In genomic region chr7:123719481-123719806, GRCh38 we compare ENCODE assay signal across 18 cellular contexts. TPM values are rescaled to one million over a fixed set of nuclear protein-coding genes. Genes with fewer than 3 reads are reported as not detected.
A peak's percentile ranks its signal among the peaks of the same experiment; 100 is the strongest.
DNase-seq lines count a peak whose midpoint lies in the region; ATAC-seq, FAIRE-seq and TF ChIP-seq lines count a peak whose summit lies in the region.
"Had no signal": no experiment of that assay in that cellular context is flagged by ENCODE, and none has a peak within 500 bp of the region (broad histone marks: within the 10 kb centered on the region; RNA-seq: fewer than 3 reads in every experiment).

No MANE protein-coding gene starts in this region.

- peak; percentile 29; the same call in 1 of the 2 replicates for TF ChIP-seq EP300 in K562 (IDR thresholded peaks at IDR 0.05; ENCODE audit: low read length)

- TF ChIP-seq CTCF in DND-41 (IDR thresholded peaks at IDR 0.05; ENCODE audit: borderline replicate concordance, extremely low read depth, low read length, poor library complexity, severe bottlenecking) = no peak
- TF ChIP-seq CTCF in K562 (IDR thresholded peaks at IDR 0.05 in 2 of 3, conservative IDR thresholded peaks at IDR 0.05 in 1 of 3; ENCODE audit: insufficient read depth in 2 of 3, low read depth in 1 of 3, low read length in 3 of 3) = no peak
- no peak for TF ChIP-seq CTCF in left lung (IDR thresholded peaks at IDR 0.05)
- TF ChIP-seq CTCF in foreskin fibroblast (IDR thresholded peaks at IDR 0.05; ENCODE audit: low read depth, low read length) = no peak
- no peak for TF ChIP-seq CTCF in ascending aorta (IDR thresholded peaks at IDR 0.05)

- H3K9me1 ChIP-seq in K562 (ENCODE audit: control insufficient read depth, insufficient read depth, low read length) = no peaks in the 10 kb centered on the region

- H3K79me2 ChIP-seq in DND-41 (ENCODE audit: insufficient read depth, low read length) = peaks cover 99% of the 10 kb centered on the region
- H3K79me2 ChIP-seq in K562 (ENCODE audit: control insufficient read depth, insufficient read depth, low read length) = peaks cover 100% of the 10 kb centered on the region

- H3K36me3 Mint-ChIP-seq in CD4-positive, alpha-beta memory T cell = peaks cover 0 to 5% of the 10 kb centered on the region in 2 donors

- H3K36me3 ChIP-seq in DND-41 (ENCODE audit: insufficient read depth, low read length) (peaks cover 7% of the 10 kb centered on the region), K562 (ENCODE audit: control insufficient read depth, insufficient read depth, low read length) (peaks cover 9% of the 10 kb centered on the region; the same call in 2 of the 3 replicates), left lung (no peaks in the 10 kb centered on the region), ascending aorta (no peaks in the 10 kb centered on the region)
- H3K36me3 ChIP-seq in CD4-positive, alpha-beta memory T cell (ENCODE audit: insufficient read depth, low read length) = no peaks in the 10 kb centered on the region
- H3K36me3 ChIP-seq: upper lobe of left lung had no signal

- peaks cover 56% of the 10 kb centered on the region for H3K4me1 ChIP-seq in DND-41 (ENCODE audit: insufficient read depth, low read length)
- peaks cover 0 to 24% of the 10 kb centered on the region in 2 experiments; a peak in 4 of 5 replicates for H3K4me1 ChIP-seq in K562 (replicated peaks in 1 of 2; ENCODE audit: control insufficient read depth in 2 of 2, insufficient read depth in 2 of 2, low read length in 2 of 2)
- peaks cover 0 to 52% of the 10 kb centered on the region in 2 donors for H3K4me1 ChIP-seq in left lung
- peaks cover 23% of the 10 kb centered on the region for H3K4me1 ChIP-seq in CD4-positive, alpha-beta memory T cell (ENCODE audit: insufficient read depth, low read length)
- peaks cover 0 to 31% of the 10 kb centered on the region in 2 donors for H3K4me1 ChIP-seq in ascending aorta

- no peak for TF ChIP-seq RAD21 in K562 (CRISPR knock-in tag; conservative IDR thresholded peaks at IDR 0.05 in 1 of 2, IDR thresholded peaks at IDR 0.05 in 1 of 2)

- peak overlapping the region in 1 of 7 donors; percentile 53 for H3K27ac Mint-ChIP-seq in CD4-positive, alpha-beta memory T cell
- H3K27ac Mint-ChIP-seq: activated naive CD4-positive, alpha-beta T cell treated with anti-CD3 and anti-CD28 coated beads for 36 hours; HFFc6 had no signal

- in situ Hi-C loops in K562 (cut with MboI) = no loop called here

- H2AFZ ChIP-seq in DND-41 (ENCODE audit: low read depth, low read length) (no peak overlapping the region), K562 (ENCODE audit: low read depth, low read length) (no peak overlapping the region)
- H2AFZ ChIP-seq: PC-9 had no signal

- DNase-seq in DND-41 (no peak), K562 (ENCODE audit: extremely low read depth in 1 of 4, low spot score in 3 of 4) (peak in 2 of 4 experiments; percentile 40 to 78), left lung (no peak), NCI-H82 treated with DMSO at 0.1 percent for 48 hours (lab: John Stamatoyannopoulos, UW; ENCODE audit: unreplicated experiment) (no peak), foreskin fibroblast (no peak), ascending aorta (ENCODE audit: low spot score in 2 of 2) (no peak)
- DNase-seq in Jurkat, Clone E6-1 (ENCODE audit: low read depth, low spot score) = no peak
- no peak for DNase-seq in CD4-positive, alpha-beta memory T cell
- DNase-seq: activated naive CD4-positive, alpha-beta T cell treated with anti-CD3 and anti-CD28 coated beads for 36 hours; DMS153; effector CD4-positive, alpha-beta T cell; HFFc6; NCI-H2029 treated with DMSO at 0.1 percent for 48 hours; PC-9; posterior cingulate gyrus; small intestine; upper lobe of left lung had no signal

- no TSS peak for BruUV-seq in K562 (replicated peaks; lab: Mats Ljungman, UMichigan)

- no peak overlapping the region for H3K4me2 ChIP-seq in DND-41 (ENCODE audit: insufficient read depth, low read length)
- H3K4me2 ChIP-seq in K562 (ENCODE audit: insufficient read depth, low read length) = peak overlapping the region; percentile 64
- H3K4me2 ChIP-seq: PC-9 had no signal

- intact Hi-C loops in K562 (cut with micrococcal nuclease) (no loop called here), left lung (cut with DNase I) (no loop called here), ascending aorta (cut with DNase I) (no loop called here)
- intact Hi-C loops in CD4-positive, alpha-beta memory T cell (cut with micrococcal nuclease) = no loop called here

- POLR2A ChIA-PET in K562 (lab: Yijun Ruan, JAX) = interaction anchor here (0.7 to 1.3 kb wide), 5 partner anchors 20 to 1222 kb away, joined by 3 to 7 read pairs (median 4); partner anchors contain the start of gene WASL
- POLR2A ChIA-PET in CD4-positive, alpha-beta memory T cell (lab: Charles Lee; ENCODE audit: partially characterized antibody) = interaction anchor here (0.9 kb wide), 1 partner anchor 10 kb away, joined by 3 read pairs; no protein-coding TSS in a partner anchor

- ATAC-seq in DND-41 (ENCODE audit: insufficient read depth, low read depth) = no peak
- ATAC-seq in K562 = peak; percentile 69
- peak; percentile 29 for ATAC-seq in left lung

- H4K20me1 ChIP-seq in DND-41 (ENCODE audit: insufficient read depth, low read length) (peaks cover 50% of the 10 kb centered on the region), K562 (replicated peaks; ENCODE audit: control insufficient read depth, insufficient read depth, low read length) (peaks cover 15% of the 10 kb centered on the region)

- no peak overlapping the region for H3K9ac ChIP-seq in DND-41 (ENCODE audit: low read depth, low read length)
- H3K9ac ChIP-seq in K562 (ENCODE audit: insufficient read depth in 1 of 2, low read depth in 2 of 2, low read length in 2 of 2) = peak overlapping the region in 1 of 2 experiments; percentile 5; a peak in 1 of 4 replicates

- H3K4me1 Mint-ChIP-seq in CD4-positive, alpha-beta memory T cell = peaks cover 28 to 67% (median 50%) of the 10 kb centered on the region in 4 donors

- CTCF ChIA-PET in K562 (lab: Yijun Ruan, JAX; ENCODE audit: low intra/inter-chr PET ratio) = no interaction called here
- CTCF ChIA-PET in CD4-positive, alpha-beta memory T cell (lab: Charles Lee; ENCODE audit: partially characterized antibody) = interaction anchor here (0.8 kb wide), 1 partner anchor 18 kb away, joined by 3 read pairs; no protein-coding TSS in a partner anchor

- no peaks in the 10 kb centered on the region for H3K27me3 Mint-ChIP-seq in CD4-positive, alpha-beta memory T cell

- H3K9me3 ChIP-seq in DND-41 (ENCODE audit: insufficient read depth, low read length, severe bottlenecking) (no peaks in the 10 kb centered on the region), K562 (replicated peaks; ENCODE audit: control insufficient read depth, insufficient read depth, low read depth, low read length) (no peaks in the 10 kb centered on the region), left lung (no peaks in the 10 kb centered on the region), ascending aorta (no peaks in the 10 kb centered on the region)
- no peaks in the 10 kb centered on the region for H3K9me3 ChIP-seq in CD4-positive, alpha-beta memory T cell (ENCODE audit: control insufficient read depth in 1 of 2, low read length in 2 of 2)
- H3K9me3 ChIP-seq: upper lobe of left lung had no signal

- H3K27me3 ChIP-seq in DND-41 (ENCODE audit: insufficient read depth, low read length, poor library complexity) (no peaks in the 10 kb centered on the region), K562 (ENCODE audit: control insufficient read depth in 2 of 2, insufficient read depth in 2 of 2, low read length in 2 of 2) (no peaks in the 10 kb centered on the region), left lung (no peaks in the 10 kb centered on the region), ascending aorta (no peaks in the 10 kb centered on the region)
- H3K27me3 ChIP-seq in CD4-positive, alpha-beta memory T cell (ENCODE audit: insufficient read depth, low read length) = no peaks in the 10 kb centered on the region
- H3K27me3 ChIP-seq: upper lobe of left lung had no signal

- peak; percentile 90 for FAIRE-seq in K562 (lab: Jason Lieb, UNC)
- FAIRE-seq: small intestine had no signal

- H3K4me3 Mint-ChIP-seq in CD4-positive, alpha-beta memory T cell = no peak overlapping the region
- H3K4me3 Mint-ChIP-seq: activated naive CD4-positive, alpha-beta T cell treated with anti-CD3 and anti-CD28 coated beads for 36 hours; HFFc6 had no signal

- H3K27ac ChIP-seq in DND-41 (ENCODE audit: low read length) (peak overlapping the region; percentile 2; the same call in 1 of the 2 replicates), K562 (ENCODE audit: extremely low read depth, low read depth, low read length) (peak overlapping the region; percentile 70), left lung (no peak overlapping the region), ascending aorta (no peak overlapping the region)
- H3K27ac ChIP-seq in CD4-positive, alpha-beta memory T cell (ENCODE audit: low read depth, low read length) = no peak overlapping the region
- H3K27ac ChIP-seq: PC-9, VCaP had no signal

- H3K9me3 Mint-ChIP-seq in CD4-positive, alpha-beta memory T cell = no peaks in the 10 kb centered on the region
- H3K9me3 Mint-ChIP-seq: activated naive CD4-positive, alpha-beta T cell treated with anti-CD3 and anti-CD28 coated beads for 36 hours; HFFc6 had no signal

- TF ChIP-seq POLR2A in K562 (conservative IDR thresholded peaks at IDR 0.05) = no peak

- H3K4me3 ChIP-seq in DND-41 (ENCODE audit: low read depth in 1 of 2, low read length in 2 of 2) (no peak overlapping the region), K562 (no peak overlapping the region), left lung (no peak overlapping the region), foreskin fibroblast (ENCODE audit: low read depth in 1 of 2, low read length in 2 of 2) (no peak overlapping the region), ascending aorta (no peak overlapping the region)
- peak overlapping the region; percentile 3; the same call in 1 of the 2 replicates for H3K4me3 ChIP-seq in Jurkat, Clone E6-1 (ENCODE audit: low read length)
- H3K4me3 ChIP-seq in CD4-positive, alpha-beta memory T cell (ENCODE audit: low read length in 2 of 2) = no peak overlapping the region
- H3K4me3 ChIP-seq: PC-9, upper lobe of left lung had no signal

RNA-seq across cellular contexts. Expression of gene WASL, which starts 29.4 kb away (rescaled TPM):
- polyA plus RNA-seq in Jurkat, Clone E6-1 (2012; ENCODE audit: insufficient read depth, insufficient read length) = 1.7 TPM
- 10.9 and 28.5 TPM in 2 replicates for total RNA-seq in K562 (2011; cell fraction: chromatin; rRNA removed; ENCODE audit: low replicate concordance)
- total RNA-seq in K562 (2011; cell fraction: nucleolus; rRNA removed) = 10.0 and 12.2 TPM in 2 replicates
- 19.1 and 41.4 TPM in 2 replicates for total RNA-seq in K562 (2011; cell fraction: nucleoplasm; rRNA removed)
- total RNA-seq in K562 (2014; rRNA removed) = 4.1 and 5.9 TPM in 2 replicates
- 9.6 and 9.9 TPM in 2 replicates for total RNA-seq in K562 (2014; rRNA removed; fragmentation: Illumina TruSeq; extraction: Trizol)
- total RNA-seq in K562 (2015; rRNA removed; fragmentation: Illumina TruSeq; extraction: Trizol) = 8.5 and 8.7 TPM in 2 replicates
- total RNA-seq in K562 (2021) = 12.9 and 13.9 TPM in 2 replicates
- 5.6 and 8.3 TPM in 2 replicates for polyA plus RNA-seq in K562 (2011; rRNA removed)
- polyA plus RNA-seq in K562 (2011; cell fraction: cytosol; rRNA removed) = 2.0 and 2.8 TPM in 2 replicates
- polyA plus RNA-seq in K562 (2011; cell fraction: nucleus; rRNA removed) = 10.4 and 11.6 TPM in 2 replicates
- polyA plus RNA-seq in K562 (2012) = 8.4 and 12.5 TPM in 2 replicates
- polyA plus RNA-seq in K562 (2014; fragmentation: Illumina TruSeq; extraction: Trizol) = 10.2 and 10.9 TPM in 2 replicates
- polyA plus RNA-seq in K562 (2014; fragmentation: Nextera tagmentation; extraction: Ambion mirVana) = 1 to 10 TPM; 3.2 to 4.4 TPM
- polyA plus RNA-seq in K562 (2014; rRNA removed) = 6.6 and 8.1 TPM in 2 replicates
- polyA minus RNA-seq in K562 (2011; rRNA and poly(A)+ RNA removed) = 7.6 and 9.3 TPM in 2 replicates
- 4.5 and 6.2 TPM in 2 replicates for polyA minus RNA-seq in K562 (2011; cell fraction: cytosol; rRNA and poly(A)+ RNA removed)
- 29.4 and 36.2 TPM in 2 replicates for polyA minus RNA-seq in K562 (2011; cell fraction: nucleus; rRNA and poly(A)+ RNA removed)
- total RNA-seq in left lung = 10 to 100 TPM; 30.4 to 40.6 TPM
- 10 to 100 TPM; 12.7 to 13.5 TPM for total RNA-seq in CD4-positive, alpha-beta memory T cell
- polyA plus RNA-seq in CD4-positive, alpha-beta memory T cell = 1 to 10 TPM; 1.9 to 2.9 TPM
- 23.7 TPM for total RNA-seq in ascending aorta

Comparison
In these comparisons a context has a peak if more than half of its experiments do, and no peak if none do; other contexts are left out.
1. H3K27ac ChIP-seq: peak in DND-41 (single experiment) and K562 (single experiment); none in left lung (0 of 2), CD4-positive, alpha-beta memory T cell (single experiment) and ascending aorta (0 of 2).